ENCODE assay signal across 8 cellular contexts in genomic region chr10:99172130-99172738, GRCh38.
A peak's percentile ranks its signal among the peaks of the same experiment; 100 is the strongest.
DNase-seq lines count a peak whose midpoint lies in the region; ATAC-seq and TF ChIP-seq lines count a peak whose summit lies in the region.

No MANE protein-coding gene starts in this region.

- H3K4me3 ChIP-seq in H7 (ENCODE audit: insufficient read depth, low read depth, low read length) (no peak overlapping the region), hepatocyte (no peak overlapping the region), upper lobe of right lung (no peak overlapping the region)

- no peaks in the 10 kb centered on the region for H3K9me3 ChIP-seq in hepatocyte (ENCODE audit: low read depth)
- no peaks in the 10 kb centered on the region for H3K9me3 ChIP-seq in upper lobe of right lung

- peaks cover 0 to 3% (median 0%) of the 10 kb centered on the region in 7 donors for H3K9me3 Mint-ChIP-seq in CD14-positive monocyte

- no peak overlapping the region for H3K4me2 ChIP-seq in hepatocyte

- intact Hi-C loops in CD14-positive monocyte (cut with micrococcal nuclease) (no loop called here), upper lobe of right lung (cut with DNase I) (no loop called here)

- H3K27ac ChIP-seq in hepatocyte (no peak overlapping the region), upper lobe of right lung (no peak overlapping the region)

- no peaks in the 10 kb centered on the region for H3K9me2 ChIP-seq in hepatocyte (replicated peaks; ENCODE audit: insufficient read depth)

- no peak overlapping the region for H3K27ac Mint-ChIP-seq in CD14-positive monocyte

- H3K27me3 Mint-ChIP-seq in CD14-positive monocyte (ENCODE audit: low read depth in 3 of 3), result peaks cover 2% of the 10 kb centered on the region in 3 donors

- peak; percentile 15 for TF ChIP-seq CTCF in CD14-positive monocyte (IDR thresholded peaks at IDR 0.05)
- peak; percentile 84 for TF ChIP-seq CTCF in hepatocyte (IDR thresholded peaks at IDR 0.05; ENCODE audit: poor library complexity)
- TF ChIP-seq CTCF in upper lobe of right lung (IDR thresholded peaks at IDR 0.05), result peak; percentile 51

- H3K36me3 Mint-ChIP-seq in CD14-positive monocyte, result no peaks in the 10 kb centered on the region

- H3K4me1 Mint-ChIP-seq in CD14-positive monocyte, result no peaks in the 10 kb centered on the region

- no peak overlapping the region for H2AFZ ChIP-seq in hepatocyte

- DNase-seq in CD14-positive monocyte (ENCODE audit: low spot score) (no peak), H7 (peak; percentile 69), SK-N-DZ (ENCODE audit: low spot score) (peak; percentile 40), hepatocyte (ENCODE audit: low spot score) (peak; percentile 80), upper lobe of right lung (no peak), T-helper 9 cell (no peak)

- WGBS in hepatocyte (ENCODE audit: low lambda C conversion rate, missing lambda C conversion rate), result 37% methylated on average over 5 of the region's 5 CpGs

- ATAC-seq in upper lobe of right lung (peak; percentile 55), GM21526 (IDR thresholded peaks at IDR 0.05; ENCODE audit: low FRiP score, unreplicated experiment) (no peak), GM21381 (IDR thresholded peaks at IDR 0.05; ENCODE audit: unreplicated experiment) (no peak)

- H3K4me3 Mint-ChIP-seq in CD14-positive monocyte, result no peak overlapping the region

- no peaks in the 10 kb centered on the region for H3K27me3 ChIP-seq in H7 (ENCODE audit: control insufficient read depth, insufficient read depth, low read length)
- no peaks in the 10 kb centered on the region for H3K27me3 ChIP-seq in hepatocyte
- no peaks in the 10 kb centered on the region for H3K27me3 ChIP-seq in upper lobe of right lung

- H3K4me1 ChIP-seq in hepatocyte (ENCODE audit: insufficient read depth) (no peaks in the 10 kb centered on the region), upper lobe of right lung (no peaks in the 10 kb centered on the region)

- H3K36me3 ChIP-seq in H7 (replicated peaks; ENCODE audit: control insufficient read depth, insufficient read depth, low read length) (no peaks in the 10 kb centered on the region), hepatocyte (replicated peaks; ENCODE audit: insufficient read depth, low read depth) (no peaks in the 10 kb centered on the region), upper lobe of right lung (no peaks in the 10 kb centered on the region)

- H4K20me1 ChIP-seq in hepatocyte (ENCODE audit: insufficient read depth, poor library complexity, severe bottlenecking), result no peaks in the 10 kb centered on the region

- H3K79me2 ChIP-seq in hepatocyte, result no peaks in the 10 kb centered on the region

Comparison
In these comparisons a context has a peak if more than half of its experiments do, and no peak if none do; other contexts are left out.
1. DNase-seq: peak in H7 (single experiment), SK-N-DZ (single experiment) and hepatocyte (single experiment); none in CD14-positive monocyte (single experiment), upper lobe of right lung (single experiment) and T-helper 9 cell (single experiment).
2. CTCF ChIP-seq: peak in every context shown above with its lines; median percentile 84 in hepatocyte; 51 in upper lobe of right lung; 15 in CD14-positive monocyte.